ENCODE assay signal across 8 cellular contexts in genomic region chrX:131802836-131803626, GRCh38.
DNase-seq lines count a peak whose midpoint lies in the region; ATAC-seq, FAIRE-seq and TF ChIP-seq lines count a peak whose summit lies in the region.

No MANE protein-coding gene starts in this region.

- no peak overlapping the region for H3K9ac ChIP-seq in kidney (ENCODE audit: low read length in 2 of 2)

- H3K36me3 Mint-ChIP-seq in activated T-helper 17 cell treated with anti-CD3 and anti-CD28 coated beads, Interleukin-2, amount 50 U/mL, for 72 hours (ENCODE audit: low read depth): no peaks in the 10 kb centered on the region

- no peak for TF ChIP-seq POLR2A in stomach (IDR thresholded peaks at IDR 0.05)

- no peak for FAIRE-seq in kidney (lab: Jason Lieb, UNC)

- peak; percentile 77 for ATAC-seq in GM19328 (IDR thresholded peaks at IDR 0.05; ENCODE audit: unreplicated experiment)
- peak; percentile 37 for ATAC-seq in activated T-helper 17 cell treated with anti-CD3 and anti-CD28 coated beads, Interleukin-2, amount 50 U/mL, for 72 hours (replicated peaks)

- H3K4me3 ChIP-seq in kidney (ENCODE audit: low read length in 2 of 2): no peak overlapping the region
- peak overlapping the region in 2 of 4 donors; percentile 24 to 48 for H3K4me3 ChIP-seq in stomach

- DNase-seq in COLO829 (ENCODE audit: low spot score) (peak; percentile 24), NCI-H1048 (lab: John Stamatoyannopoulos, UW) (peak; percentile 17), kidney (peak; percentile 85), stomach (peak; percentile 78), NCI-H1694 treated with DMSO at 0.1 percent for 48 hours (lab: John Stamatoyannopoulos, UW) (no peak), HCEC 1CT (no peak)

- TF ChIP-seq EP300 in stomach (IDR thresholded peaks at IDR 0.05): no peak

- no peaks in the 10 kb centered on the region for H3K27me3 Mint-ChIP-seq in activated T-helper 17 cell treated with anti-CD3 and anti-CD28 coated beads, Interleukin-2, amount 50 U/mL, for 72 hours

- 45 to 95% (median 87%) methylated on average over 15 to 19 of the region's 19 CpGs for WGBS in stomach, 5 donors

- intact Hi-C loops in kidney (cut with DNase I): no loop called here
- intact Hi-C loops in stomach (cut with DNase I; ENCODE audit: low total_unique reads): no loop called here

- H3K4me1 ChIP-seq in kidney (ENCODE audit: control insufficient read depth in 1 of 2, insufficient read depth in 1 of 2, low read depth in 1 of 2, low read length in 2 of 2) (no peaks in the 10 kb centered on the region), stomach (peaks cover 0 to 8% (median 2%) of the 10 kb centered on the region in 4 donors)

- no peak overlapping the region for H3K4me3 Mint-ChIP-seq in activated T-helper 17 cell treated with anti-CD3 and anti-CD28 coated beads, Interleukin-2, amount 50 U/mL, for 72 hours

- H3K36me3 ChIP-seq in kidney (ENCODE audit: control insufficient read depth in 1 of 2, insufficient read depth in 2 of 2, low read length in 2 of 2) (no peaks in the 10 kb centered on the region), stomach (no peaks in the 10 kb centered on the region)

- peaks cover 0 to under 1% (median 0%) of the 10 kb centered on the region in 3 donors for H3K27me3 ChIP-seq in stomach

- H3K4me1 Mint-ChIP-seq in activated T-helper 17 cell treated with anti-CD3 and anti-CD28 coated beads, Interleukin-2, amount 50 U/mL, for 72 hours: no peaks in the 10 kb centered on the region

- H3K9me3 Mint-ChIP-seq in activated T-helper 17 cell treated with anti-CD3 and anti-CD28 coated beads, Interleukin-2, amount 50 U/mL, for 72 hours: no peaks in the 10 kb centered on the region

- H3K27ac ChIP-seq in kidney (ENCODE audit: low read depth in 2 of 2, low read length in 2 of 2) (no peak overlapping the region), stomach (peak overlapping the region in 2 of 5 donors; percentile 25 to 47)

- TF ChIP-seq CTCF in kidney (IDR thresholded peaks at IDR 0.05; ENCODE audit: borderline replicate concordance, extremely low read depth, insufficient read depth) (no peak), stomach (IDR thresholded peaks at IDR 0.05) (peak in 3 of 7 experiments; percentile 62 to 74 (median 63))

- H3K9me3 ChIP-seq in kidney (ENCODE audit: control insufficient read depth in 1 of 2, low read length in 2 of 2): no peaks in the 10 kb centered on the region
- no peaks in the 10 kb centered on the region for H3K9me3 ChIP-seq in stomach

- H3K27ac Mint-ChIP-seq in activated T-helper 17 cell treated with anti-CD3 and anti-CD28 coated beads, Interleukin-2, amount 50 U/mL, for 72 hours: no peak overlapping the region

Comparison
In these comparisons a context has a peak if more than half of its experiments do, and no peak if none do; other contexts are left out.
1. DNase-seq: peak in COLO829 (single experiment), NCI-H1048 (single experiment), kidney (single experiment) and stomach (single experiment); none in NCI-H1694 treated with DMSO at 0.1 percent for 48 hours (single experiment) and HCEC 1CT (single experiment).